Comparison of ENCODE assay signal across 1 cellular context in the genomic region with DNA sequence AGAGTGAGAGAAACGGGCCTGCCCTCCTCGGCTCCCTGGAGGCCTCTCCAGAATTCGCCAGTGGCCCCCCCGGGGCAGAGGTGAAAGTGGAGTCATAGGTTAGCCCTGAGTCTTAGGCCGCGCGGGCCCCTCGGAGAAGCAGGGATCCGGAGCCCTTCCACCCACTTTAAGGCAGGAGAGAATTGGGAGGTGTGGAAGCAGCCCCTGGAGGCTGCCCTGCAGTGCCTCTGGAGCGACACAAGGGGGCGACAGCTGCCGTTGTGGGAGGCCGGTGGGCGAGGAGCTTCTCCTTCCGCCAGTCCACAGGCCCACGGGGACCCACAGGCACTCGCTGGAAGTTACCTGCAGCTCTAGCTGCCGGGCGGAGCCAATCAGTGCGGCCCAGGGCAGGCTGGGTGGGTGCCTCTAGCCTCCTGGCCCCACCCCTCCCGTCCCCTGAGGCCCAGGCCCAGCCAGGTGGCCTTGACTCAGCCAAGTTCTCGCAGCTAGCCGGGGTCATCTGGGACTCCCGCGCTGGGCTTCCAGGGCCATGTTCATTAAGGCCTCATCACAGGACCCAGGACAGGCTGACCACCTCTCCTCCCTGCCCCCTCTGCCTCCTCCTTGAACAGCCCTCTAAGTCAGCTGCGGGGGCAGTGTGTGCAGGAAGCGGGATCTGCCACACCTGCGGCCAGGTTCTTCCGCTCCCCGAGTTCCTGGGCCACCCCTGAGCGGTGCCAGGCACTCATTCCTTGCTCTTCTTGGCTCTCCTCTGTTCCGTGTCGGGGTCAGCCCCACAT.
TF ChIP-seq lines count a peak whose summit lies in the region.

No MANE protein-coding gene starts in this region.

TF ChIP-seq in IMR-90, 13 proteins besides CTCF, POLR2A, EP300 and RAD21:
- peak; percentile 13; the same call in 1 of the 2 replicates for TF ChIP-seq MAZ (IDR thresholded peaks at IDR 0.05; ENCODE audit: borderline replicate concordance, low read depth, low read length)
- peak; percentile 73 for TF ChIP-seq SMC3 (IDR thresholded peaks at IDR 0.05; ENCODE audit: low read depth, low read length)
- TF ChIP-seq BHLHE40 (IDR thresholded peaks at IDR 0.05; ENCODE audit: low read depth, low read length): no peak
